Comparison of ENCODE assay signal across 8 cellular contexts in genomic region chr17:44110823-44111633, GRCh38. TPM values are rescaled to one million over a fixed set of nuclear protein-coding genes. Genes with fewer than 3 reads are reported as not detected.
DNase-seq lines count a peak whose midpoint lies in the region; ATAC-seq and FAIRE-seq lines count a peak whose summit lies in the region.

No MANE protein-coding gene starts in this region.

- WGBS in small intestine, 3 donors: 8 to 13% (median 10%) methylated on average over 27 to 28 of the region's 28 CpGs

- peak overlapping the region in 1 of 2 donors; percentile 53 for H3K27ac ChIP-seq in small intestine (ENCODE audit: low read depth in 1 of 2, low read length in 1 of 2)

- in situ Hi-C loops in T47D (cut with HindIII; ENCODE audit: low pct_unique_long_range_greater_than_20kb, low sequenced_read_pairs): no loop called here

- FAIRE-seq in small intestine (lab: Jason Lieb, UNC): no peak

- H3K4me1 ChIP-seq in small intestine (ENCODE audit: control insufficient read depth in 2 of 2, insufficient read depth in 1 of 2, low read depth in 1 of 2, low read length in 1 of 2): peaks cover 2 to 10% of the 10 kb centered on the region in 2 donors

- no peak for ATAC-seq in HG03280 (IDR thresholded peaks at IDR 0.05; ENCODE audit: unreplicated experiment)

- H3K4me3 ChIP-seq in small intestine (ENCODE audit: low read depth in 1 of 2, low read length in 2 of 2): peak overlapping the region in 1 of 2 donors; percentile 22

- no peaks in the 10 kb centered on the region for H3K9me3 ChIP-seq in small intestine (ENCODE audit: control insufficient read depth, low read depth)

- H3K36me3 ChIP-seq in small intestine (ENCODE audit: control insufficient read depth in 2 of 2, insufficient read depth in 2 of 2, low read length in 2 of 2): no peaks in the 10 kb centered on the region

- H3K27me3 ChIP-seq in small intestine (ENCODE audit: control insufficient read depth in 2 of 2, insufficient read depth in 2 of 2, low read length in 2 of 2): no peaks in the 10 kb centered on the region

- DNase-seq in COLO668 (lab: John Stamatoyannopoulos, UW; ENCODE audit: unreplicated experiment): peak; percentile 94
- DNase-seq in H4 (ENCODE audit: low spot score): peak; percentile 86
- peak; percentile 93 for DNase-seq in NCI-H1694 treated with DMSO at 0.1 percent for 48 hours (lab: John Stamatoyannopoulos, UW)
- peak; percentile 80 for DNase-seq in T1000 (lab: John Stamatoyannopoulos, UW)
- DNase-seq in T47D (ENCODE audit: low read depth in 1 of 2, low spot score in 1 of 2): peak; percentile 94 to 96
- DNase-seq in iPS-NIHi7 (ENCODE audit: extremely low spot score): peak; percentile 89
- DNase-seq in small intestine: peak; percentile 78

RNA-seq across cellular contexts. Expression of gene HDAC5, which starts 12.4 kb away (rescaled TPM):
- 13.7 and 16.8 TPM in 2 replicates for total RNA-seq in H4 (2014; rRNA removed; shearing (Covaris generic))
- polyA plus RNA-seq in small intestine: 10 to 100 TPM; 10.1 to 18.7 (median 15.9) TPM

RNA-seq across cellular contexts. Expression of gene HROB, which starts 30.7 kb away (rescaled TPM):
- total RNA-seq in H4 (2014; rRNA removed; shearing (Covaris generic)): 4.0 and 7.0 TPM in 2 replicates
- polyA plus RNA-seq in small intestine: 1 to 10 TPM in 2 of 3 donors, not detected in 1; 1.4 to 2.3 TPM

RNA-seq across cellular contexts. Expression of gene G6PC3, which starts 40.5 kb away (rescaled TPM):
- 51.0 and 71.2 TPM in 2 replicates for total RNA-seq in H4 (2014; rRNA removed; shearing (Covaris generic))
- 10 to 100 TPM; 17.6 to 69.2 (median 23.0) TPM for polyA plus RNA-seq in small intestine

RNA-seq across cellular contexts. Expression of gene LSM12, which starts 44.6 kb away (rescaled TPM):
- total RNA-seq in H4 (2014; rRNA removed; shearing (Covaris generic)): 62.2 and 65.0 TPM in 2 replicates
- polyA plus RNA-seq in small intestine: 10 to 100 TPM; 24.8 to 36.4 (median 26.5) TPM

RNA-seq across cellular contexts. Expression of gene ASB16, which starts 59.5 kb away (rescaled TPM):
- total RNA-seq in H4 (2014; rRNA removed; shearing (Covaris generic)): not detected in 2 replicates
- under 1 TPM in 1 of 3 donors, not detected in 2; 0.15 TPM for polyA plus RNA-seq in small intestine
